In the genomic region with DNA sequence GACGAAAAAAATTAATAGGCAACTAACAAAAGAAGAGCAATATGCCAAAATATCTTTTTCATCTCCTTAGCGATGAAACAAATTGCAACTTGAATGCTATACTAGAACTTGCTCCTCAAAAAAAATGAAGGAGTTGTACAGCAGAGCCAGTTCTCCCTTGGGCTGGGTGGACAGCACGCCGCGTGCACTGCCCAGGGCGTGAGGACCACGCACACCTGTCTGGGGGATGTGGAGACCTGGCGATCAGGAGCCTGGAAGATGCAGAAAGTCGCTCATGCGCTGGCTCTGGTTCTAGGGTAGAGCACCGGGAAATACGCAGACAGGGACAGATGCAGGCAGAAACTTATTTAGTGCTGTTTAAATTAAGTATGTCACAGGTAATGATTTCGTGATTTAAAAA, we compare ENCODE assay signal across 7 cellular contexts.
"Had no signal": no experiment of that assay in that cellular context is flagged by ENCODE, and none has a peak within 500 bp of the region (broad histone marks: within the 10 kb centered on the region; RNA-seq: fewer than 3 reads in every experiment).

No MANE protein-coding gene starts in this region.

- FAIRE-seq: GM12878, GM12891, GM12892, GM18507, GM19239 had no signal

- H3K4me3 ChIP-seq: GM12878 had no signal

- ATAC-seq: GM12878 had no signal

- DNase-seq: GDM1, GF-D8 had no signal
